8 cellular contexts compared by ENCODE assay signal in genomic region chrX:19886375-19886774, GRCh38. TPM values are rescaled to one million over a fixed set of nuclear protein-coding genes. Genes with fewer than 3 reads are reported as not detected.
DNase-seq lines count a peak whose midpoint lies in the region; ATAC-seq, FAIRE-seq and TF ChIP-seq lines count a peak whose summit lies in the region.

No MANE protein-coding gene starts in this region.

- intact Hi-C loops in PC-3 (cut with micrococcal nuclease) (no loop called here), esophagus muscularis mucosa (cut with DNase I) (loop anchor here (2.0 to 5.0 kb wide), 2 partner anchors 146 to 294 kb away; no protein-coding TSS in a partner anchor), body of pancreas (cut with DNase I) (no loop called here)

- no peak overlapping the region for H2AK5ac ChIP-seq in trophoblast cell (ENCODE audit: low read length)

- H4K12ac ChIP-seq in trophoblast cell (ENCODE audit: low read depth, low read length): no peak overlapping the region

- FAIRE-seq in urothelium cell line (lab: Jason Lieb, UNC): no peak

- TF ChIP-seq POLR2A in esophagus muscularis mucosa (IDR thresholded peaks at IDR 0.05; ENCODE audit: low read depth) (no peak), body of pancreas (IDR thresholded peaks at IDR 0.05) (no peak)

- DNase-seq in PC-3 (peak; percentile 4), esophagus muscularis mucosa (ENCODE audit: extremely low spot score) (no peak), trophoblast cell (no peak), urothelium cell line (ENCODE audit: low spot score) (no peak), body of pancreas (no peak)

- POLR2A ChIA-PET in PC-3 (lab: Charles Lee; ENCODE audit: unreplicated experiment): interaction anchor here (0.5 to 0.6 kb wide), 2 partner anchors 261 to 381 kb away, joined by 3 read pairs; partner anchors contain the start of gene RPS6KA3

- no peak overlapping the region for H3K23ac ChIP-seq in trophoblast cell (ENCODE audit: low read length)

- H3F3A ChIP-seq in PC-3 (ENCODE audit: low read length, unreplicated experiment): no peaks in the 10 kb centered on the region

- CTCF ChIA-PET in PC-3 (lab: Charles Lee): no interaction called here

- no peaks in the 10 kb centered on the region for H3K36me3 ChIP-seq in ES-I3 (ENCODE audit: insufficient read depth, low read length)
- no peaks in the 10 kb centered on the region for H3K36me3 ChIP-seq in PC-3 (ENCODE audit: low read depth, low read length)
- no peaks in the 10 kb centered on the region for H3K36me3 ChIP-seq in esophagus muscularis mucosa
- no peaks in the 10 kb centered on the region for H3K36me3 ChIP-seq in trophoblast cell (ENCODE audit: control insufficient read depth in 1 of 2, insufficient read depth in 2 of 2, low read length in 2 of 2)
- no peaks in the 10 kb centered on the region for H3K36me3 ChIP-seq in body of pancreas (replicated peaks in 1 of 2; ENCODE audit: insufficient read depth in 1 of 2, low read depth in 2 of 2)

- BruUV-seq in PC-3 (replicated peaks; lab: Mats Ljungman, UMichigan): no TSS peak

- no peak overlapping the region for H2BK120ac ChIP-seq in trophoblast cell (ENCODE audit: insufficient read depth, low read length, poor library complexity)

- H4K20me1 ChIP-seq in PC-3 (ENCODE audit: low read length): peaks cover 6% of the 10 kb centered on the region; the same call in 1 of the 2 replicates

- H3K79me1 ChIP-seq in trophoblast cell (ENCODE audit: low read length): peaks cover 17% of the 10 kb centered on the region

- peak overlapping the region; percentile 98 for H3K4ac ChIP-seq in trophoblast cell (ENCODE audit: low read depth, low read length)

- peak overlapping the region; percentile 79 for H3K4me3 ChIP-seq in PC-3 (ENCODE audit: low read length)
- peak overlapping the region; percentile 73 to 81 (median 75) for H3K4me3 ChIP-seq in esophagus muscularis mucosa
- H3K4me3 ChIP-seq in trophoblast cell (ENCODE audit: low read depth, low read length): peak overlapping the region; percentile 87
- H3K4me3 ChIP-seq in body of pancreas: no peak overlapping the region

- whole genome bisulfite sequencing in esophagus muscularis mucosa: 34% methylated on average over 9 of the region's 12 CpGs
- no CpG with 5 or more reads among the region's 12 CpGs for WGBS in trophoblast cell (ENCODE audit: extremely low coverage, insufficient coverage, insufficient read length)
- WGBS in body of pancreas, 2 donors: 5% methylated on average over 10 of the region's 12 CpGs; no CpG with 5 or more reads in 1 of the 2 donors

- H3K14ac ChIP-seq in trophoblast cell (ENCODE audit: low read length): no peak overlapping the region

- H2AFZ ChIP-seq in PC-3 (ENCODE audit: low read length): peak overlapping the region; percentile 74; the same call in 1 of the 2 replicates
- H2AFZ ChIP-seq in trophoblast cell (ENCODE audit: insufficient read depth, low read length, poor library complexity): no peak overlapping the region

- H3K79me2 ChIP-seq in PC-3 (ENCODE audit: low read length) (peaks cover 42% of the 10 kb centered on the region), trophoblast cell (ENCODE audit: control insufficient read depth, insufficient read depth, low read length, poor library complexity) (peaks cover 16% of the 10 kb centered on the region)

- peak overlapping the region; percentile 35 for H2BK12ac ChIP-seq in trophoblast cell (ENCODE audit: low read length)

- H3K9me2 ChIP-seq in PC-3 (replicated peaks; ENCODE audit: low read length): no peaks in the 10 kb centered on the region

- peak overlapping the region; percentile 62; the same call in 1 of the 2 replicates for H3K9ac ChIP-seq in ES-I3 (ENCODE audit: low read depth, low read length)
- H3K9ac ChIP-seq in PC-3 (ENCODE audit: low read length): peak overlapping the region; percentile 77
- H3K9ac ChIP-seq in trophoblast cell (ENCODE audit: low read length): peak overlapping the region; percentile 58

- no peak for TF ChIP-seq CTCF in PC-3 (conservative IDR thresholded peaks at IDR 0.05; ENCODE audit: low read depth, low read length)
- TF ChIP-seq CTCF in esophagus muscularis mucosa (IDR thresholded peaks at IDR 0.05): no peak
- TF ChIP-seq CTCF in body of pancreas (IDR thresholded peaks at IDR 0.05): no peak

- peak overlapping the region; percentile 95 for H4K91ac ChIP-seq in trophoblast cell (ENCODE audit: low read depth, low read length)

- H3K4me2 ChIP-seq in PC-3 (ENCODE audit: low read length) (peak overlapping the region; percentile 93), trophoblast cell (ENCODE audit: low read length) (peak overlapping the region; percentile 79)

- H3K27ac ChIP-seq in PC-3 (ENCODE audit: low read length): no peak overlapping the region
- peak overlapping the region in 3 of 4 donors; percentile 76 for H3K27ac ChIP-seq in esophagus muscularis mucosa (replicated peaks in 1 of 4)
- H3K27ac ChIP-seq in trophoblast cell (ENCODE audit: low read depth, low read length): no peak overlapping the region
- H3K27ac ChIP-seq in body of pancreas: no peak overlapping the region

- H4K8ac ChIP-seq in trophoblast cell (ENCODE audit: low read depth, low read length): no peak overlapping the region

- TF ChIP-seq EP300 in esophagus muscularis mucosa (IDR thresholded peaks at IDR 0.05): no peak

- ATAC-seq in PC-3: no peak
- ATAC-seq in esophagus mucosa: no peak
- no peak for ATAC-seq in body of pancreas
- no peak for ATAC-seq in GM18519 (IDR thresholded peaks at IDR 0.05; ENCODE audit: low FRiP score, unreplicated experiment)

- H3K9me3 ChIP-seq in ES-I3 (ENCODE audit: control insufficient read depth, insufficient read depth, low read length) (no peaks in the 10 kb centered on the region), PC-3 (ENCODE audit: low read length) (no peaks in the 10 kb centered on the region), esophagus muscularis mucosa (no peaks in the 10 kb centered on the region), trophoblast cell (ENCODE audit: insufficient read depth, low read depth, low read length) (no peaks in the 10 kb centered on the region), body of pancreas (no peaks in the 10 kb centered on the region)

- no peak overlapping the region for H2BK5ac ChIP-seq in trophoblast cell (ENCODE audit: low read depth, low read length, poor library complexity)

- H3K27me3 ChIP-seq in PC-3 (ENCODE audit: low read length): no peaks in the 10 kb centered on the region
- H3K27me3 ChIP-seq in esophagus muscularis mucosa: no peaks in the 10 kb centered on the region
- no peaks in the 10 kb centered on the region for H3K27me3 ChIP-seq in trophoblast cell (ENCODE audit: insufficient read depth, low read length)
- no peaks in the 10 kb centered on the region for H3K27me3 ChIP-seq in body of pancreas

- no peak overlapping the region for H3K18ac ChIP-seq in trophoblast cell (ENCODE audit: low read length)

- H3K4me1 ChIP-seq in ES-I3 (ENCODE audit: insufficient read depth, low read length) (peaks cover 6% of the 10 kb centered on the region; the same call in 1 of the 2 replicates), PC-3 (ENCODE audit: insufficient read depth, low read length) (peaks cover 28% of the 10 kb centered on the region), esophagus muscularis mucosa (peaks cover 0 to 19% (median 15%) of the 10 kb centered on the region in 4 donors), trophoblast cell (ENCODE audit: control insufficient read depth in 1 of 2, insufficient read depth in 2 of 2, low read length in 2 of 2) (peaks cover 13 to 18% of the 10 kb centered on the region in 2 experiments), body of pancreas (no peaks in the 10 kb centered on the region)

RNA-seq across cellular contexts. Expression of gene SH3KBP1, which starts 1.0 kb away (rescaled TPM):
- total RNA-seq in PC-3 (2014; rRNA removed) (20.7 and 24.5 TPM in 2 replicates), esophagus muscularis mucosa (10 to 100 TPM; 10.4 to 14.2 (median 11.7) TPM), esophagus mucosa (3.1 TPM), body of pancreas (10 to 100 TPM in 1 of 2 donors, 1 to 10 TPM in 1; 4.7 to 11.2 TPM)
- 115 and 120 TPM in 2 replicates for polyA plus RNA-seq in trophoblast cell (2013)

Comparison
In these comparisons a context has a peak if more than half of its experiments do, and no peak if none do; other contexts are left out.
1. H3K27ac ChIP-seq: peak in esophagus muscularis mucosa (3 of 4); none in PC-3 (single experiment), trophoblast cell (single experiment) and body of pancreas (0 of 4).
2. H3K4me3 ChIP-seq: peak in PC-3 (single experiment), esophagus muscularis mucosa (4 of 4) and trophoblast cell (single experiment); none in body of pancreas (0 of 2).
3. Peak in every context shown above with its lines, with median percentiles within 50 percentile points of each other: H3K9ac ChIP-seq.